22 cellular contexts compared by ENCODE assay signal in genomic region chr4:92461732-92462131, GRCh38.
"Had no signal": no experiment of that assay in that cellular context is flagged by ENCODE, and none has a peak within 500 bp of the region (broad histone marks: within the 10 kb centered on the region; RNA-seq: fewer than 3 reads in every experiment).

No MANE protein-coding gene starts in this region.

- H3K27ac Mint-ChIP-seq: activated CD8-positive, alpha-beta T cell treated with anti-CD3 and anti-CD28 coated beads for 36 hours; activated naive CD4-positive, alpha-beta T cell treated with anti-CD3 and anti-CD28 coated beads, Interleukin-2, amount 50 U/mL, for 24 hours; brain had no signal

- H3K36me3 Mint-ChIP-seq: activated naive CD4-positive, alpha-beta T cell treated with anti-CD3 and anti-CD28 coated beads, Interleukin-2, amount 50 U/mL, for 24 hours; brain had no signal

- H3K27ac ChIP-seq: cardiac muscle cell, SJCRH30, WERI-Rb-1 had no signal

- DNase-seq: activated CD4-positive, alpha-beta T cell treated with anti-CD3 and anti-CD28 coated beads for 4 hours; activated CD8-positive, alpha-beta memory T cell treated with anti-CD3 and anti-CD28 coated beads, Interleukin-2, amount 50 U/mL, for 4 hours; activated CD8-positive, alpha-beta T cell treated with anti-CD3 and anti-CD28 coated beads for 36 hours; activated effector memory CD4-positive, alpha-beta T cell treated with Interleukin-2 at 50 U/mL for 16 hours; activated naive CD4-positive, alpha-beta T cell; amygdala; KG1; NCI-H1092; NCI-H1694; NCI-H2029; NCI-H2107; NCI-H2171 treated with DMSO at 0.1 percent for 48 hours; NCI-H226; NCI-H510A; NCI-H526 treated with DMSO at 0.1 percent for 48 hours; SJCRH30; SK-N-SH; T-helper 1 cell; WERI-Rb-1 had no signal

- H3K4me1 Mint-ChIP-seq: activated naive CD4-positive, alpha-beta T cell treated with anti-CD3 and anti-CD28 coated beads, Interleukin-2, amount 50 U/mL, for 24 hours had no signal

- H3K4me3 ChIP-seq: cardiac muscle cell, SJCRH30 had no signal

- H3K27me3 Mint-ChIP-seq: activated CD8-positive, alpha-beta T cell treated with anti-CD3 and anti-CD28 coated beads for 36 hours; activated naive CD4-positive, alpha-beta T cell treated with anti-CD3 and anti-CD28 coated beads, Interleukin-2, amount 50 U/mL, for 24 hours; brain had no signal

- H3K9ac ChIP-seq: SK-N-SH had no signal

- H3K4me1 ChIP-seq: SJCRH30 had no signal

- H3K36me3 ChIP-seq: cardiac muscle cell, SJCRH30, WERI-Rb-1 had no signal

- H3K4me3 Mint-ChIP-seq: activated CD8-positive, alpha-beta T cell treated with anti-CD3 and anti-CD28 coated beads for 36 hours; activated naive CD4-positive, alpha-beta T cell treated with anti-CD3 and anti-CD28 coated beads, Interleukin-2, amount 50 U/mL, for 24 hours had no signal

- H3K9me3 ChIP-seq: SJCRH30, SK-N-SH had no signal

- H3K9me3 Mint-ChIP-seq: activated naive CD4-positive, alpha-beta T cell treated with anti-CD3 and anti-CD28 coated beads, Interleukin-2, amount 50 U/mL, for 24 hours; brain had no signal

- H3K27me3 ChIP-seq: cardiac muscle cell, SJCRH30 had no signal
